Comparison of ENCODE assay signal across 2 cellular contexts in genomic region chr6:36306365-36306764, GRCh38.
A peak's percentile ranks its signal among the peaks of the same experiment; 100 is the strongest.
TF ChIP-seq lines count a peak whose summit lies in the region.

No MANE protein-coding gene starts in this region.

TF ChIP-seq in HEK293, 187 proteins besides CTCF, POLR2A, EP300 and RAD21:
- TF ChIP-seq ZNF645 (tag by site-specific recombination; IDR thresholded peaks at IDR 0.05) (no peak), ZNF600 (tag by site-specific recombination; IDR thresholded peaks at IDR 0.05) (0 out of 2 replicates have a peak, but pooled peaks have one; percentile 44), ZFP37 (tag by site-specific recombination; IDR thresholded peaks at IDR 0.05) (no peak), INSM2 (tag by site-specific recombination; IDR thresholded peaks at IDR 0.05) (no peak), ZNF629 (tag by site-specific recombination; IDR thresholded peaks at IDR 0.05) (0 out of 2 replicates have a peak, but pooled peaks have one; percentile 30), ZBTB21 (tag by site-specific recombination; IDR thresholded peaks at IDR 0.05) (peak; percentile 27; the same call in 1 of the 2 replicates), PATZ1 (tag by site-specific recombination; IDR thresholded peaks at IDR 0.05) (0 out of 2 replicates have a peak, but pooled peaks have one; percentile 30), ZBTB17 (tag by site-specific recombination; IDR thresholded peaks at IDR 0.05) (peak; percentile 63; the same call in 1 of the 2 replicates), ZNF394 (tag by site-specific recombination; IDR thresholded peaks at IDR 0.05; ENCODE audit: borderline replicate concordance) (peak; percentile 94), ATF2 (tag by site-specific recombination; IDR thresholded peaks at IDR 0.05; ENCODE audit: low read depth) (peak; percentile 90)
TF ChIP-seq in HEK293: peak in this region for 7.

TF ChIP-seq in K562, 482 proteins besides CTCF, POLR2A, EP300 and RAD21 (continued from another document):
- TF ChIP-seq JUND (IDR thresholded peaks at IDR 0.05; ENCODE audit: borderline replicate concordance, low read depth, low read length) (peak; percentile 45; the same call in 1 of the 2 replicates), JUND (tag; IDR thresholded peaks at IDR 0.05; ENCODE audit: borderline replicate concordance, low read depth, low read length) (no peak), ZNF778 (CRISPR knock-in tag; IDR thresholded peaks at IDR 0.05) (no peak), TRIM25 (IDR thresholded peaks at IDR 0.05; ENCODE audit: borderline replicate concordance) (no peak), BACH1 (tag; IDR thresholded peaks at IDR 0.05) (no peak), PRDM10 (IDR thresholded peaks at IDR 0.05; ENCODE audit: partially characterized antibody) (no peak), SNRNP70 (optimal IDR thresholded peaks at IDR 0.05; ENCODE audit: low read depth, low read length) (no peak), ATF7 (IDR thresholded peaks at IDR 0.05) (peak; percentile 80), ILK (tag; IDR thresholded peaks at IDR 0.05; ENCODE audit: borderline replicate concordance, low read depth) (no peak), ATF4 (CRISPR knock-in tag; IDR thresholded peaks at IDR 0.05) (no peak), USF2 (CRISPR knock-in tag; IDR thresholded peaks at IDR 0.05) (no peak), WHSC1 (IDR thresholded peaks at IDR 0.05; ENCODE audit: low read length) (no peak)
